Comparison of ENCODE assay signal across 25 cellular contexts in the genomic region with DNA sequence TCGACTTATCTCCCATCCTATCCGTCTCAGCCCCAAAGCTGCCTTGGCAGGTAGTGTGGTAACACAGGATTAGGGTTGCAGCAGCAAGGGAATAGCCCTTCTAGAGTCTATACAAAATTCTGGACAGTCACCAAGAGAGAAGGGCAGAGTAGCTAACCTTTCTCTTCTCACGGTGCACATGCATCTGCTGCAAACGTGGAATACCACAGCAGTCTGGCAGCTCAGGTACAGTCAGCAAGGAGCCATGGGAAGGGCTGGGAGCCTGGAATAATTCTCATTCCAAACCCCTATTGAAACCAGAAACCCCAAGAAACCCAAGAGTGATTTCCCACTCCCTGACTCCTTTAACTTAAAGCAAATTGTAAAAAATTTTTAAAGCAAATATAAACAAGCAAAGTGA.
"Had no signal": no experiment of that assay in that cellular context is flagged by ENCODE, and none has a peak within 500 bp of the region (broad histone marks: within the 10 kb centered on the region; RNA-seq: fewer than 3 reads in every experiment).

No MANE protein-coding gene starts in this region.

- H3K9ac ChIP-seq: neural progenitor cell, parathyroid adenoma had no signal

- H3K4me1 ChIP-seq: neural progenitor cell, parathyroid adenoma had no signal

- H2AFZ ChIP-seq: neural progenitor cell, parathyroid adenoma had no signal

- H3K27ac ChIP-seq: neural progenitor cell, parathyroid adenoma, right lobe of liver, tibial artery, upper lobe of left lung had no signal

- H3K9me3 Mint-ChIP-seq: memory B cell, mesothelial cell of epicardium, naive B cell, neural progenitor cell had no signal

- H3K36me3 ChIP-seq: neural progenitor cell, right lobe of liver, tibial artery, upper lobe of left lung had no signal

- H3K27ac Mint-ChIP-seq: effector memory CD8-positive, alpha-beta T cell; memory B cell; mesothelial cell of epicardium; naive B cell; natural killer cell treated with Interleukin-12 subunit alpha and Interleukin-12 subunit beta and Interleukin-15 and Interleukin-18, amount 100 ng/mL, for 72 hours; neural progenitor cell; progenitor cell of endocrine pancreas; stimulated activated naive CD8-positive, alpha-beta T cell treated with anti-CD3 and anti-CD28 coated beads, Interleukin-15, amount 100 ng/mL, for 72 hours had no signal

- H3K36me3 Mint-ChIP-seq: memory B cell; mesothelial cell of epicardium; naive B cell; natural killer cell treated with Interleukin-12 subunit alpha and Interleukin-12 subunit beta and Interleukin-15 and Interleukin-18, amount 100 ng/mL, for 72 hours; neural progenitor cell had no signal

- FAIRE-seq: endometrium, frontal cortex, kidney, small intestine, urothelium cell line had no signal

- H3K4me1 Mint-ChIP-seq: memory B cell; stimulated activated naive CD8-positive, alpha-beta T cell treated with anti-CD3 and anti-CD28 coated beads, Interleukin-15, amount 100 ng/mL, for 72 hours had no signal

- H3K9me3 ChIP-seq: mucosa of descending colon, right lobe of liver, tibial artery, upper lobe of left lung had no signal

- H3K27me3 Mint-ChIP-seq: effector memory CD8-positive, alpha-beta T cell; stimulated activated naive CD8-positive, alpha-beta T cell treated with anti-CD3 and anti-CD28 coated beads, Interleukin-15, amount 100 ng/mL, for 72 hours had no signal

- DNase-seq: cortex of kidney; effector memory CD8-positive, alpha-beta T cell; kidney; mucosa of descending colon; naive B cell; right lobe of liver; small intestine; stimulated activated CD4-positive, alpha-beta T cell treated with anti-CD3 and anti-CD28 coated beads, Interleukin-12 subunit alpha, Interleukin-12 subunit beta, amount 100 ng/mL, for 4 hours; stimulated activated CD4-positive, alpha-beta T cell treated with anti-CD3 and anti-CD28 coated beads, Interleukin-1b, Interleukin-23, amount 100 ng/mL, for 48 hours; stimulated activated CD4-positive, alpha-beta T cell treated with anti-CD3 and anti-CD28 coated beads, Interleukin-4, amount 100 ng/mL, for 1 hour; stimulated activated CD8-positive, alpha-beta memory T cell treated with anti-CD3 and anti-CD28 coated beads, Interleukin-4, amount 100 ng/mL, for 48 hours; stimulated activated naive CD4-positive, alpha-beta T cell; stimulated activated naive CD8-positive, alpha-beta T cell treated with anti-CD3 and anti-CD28 coated beads, Interleukin-15, amount 100 ng/mL, for 72 hours; tibial artery; upper lobe of left lung had no signal

- H3K27me3 ChIP-seq: neural progenitor cell, right lobe of liver, tibial artery, upper lobe of left lung had no signal

- H3K79me2 ChIP-seq: parathyroid adenoma had no signal

- H3K4me3 ChIP-seq: lung, mucosa of descending colon, neural progenitor cell, right lobe of liver, tibial artery, upper lobe of left lung had no signal

- H3K4me2 ChIP-seq: neural progenitor cell had no signal

- H3K4me3 Mint-ChIP-seq: effector memory CD8-positive, alpha-beta T cell; memory B cell; mesothelial cell of epicardium; naive B cell; natural killer cell treated with Interleukin-12 subunit alpha and Interleukin-12 subunit beta and Interleukin-15 and Interleukin-18, amount 100 ng/mL, for 72 hours; neural progenitor cell; stimulated activated naive CD8-positive, alpha-beta T cell treated with anti-CD3 and anti-CD28 coated beads, Interleukin-15, amount 100 ng/mL, for 72 hours had no signal
